In genomic region chr11:117501499-117501898, GRCh38 we compare ENCODE assay signal across 10 cellular contexts.
A peak's percentile ranks its signal among the peaks of the same experiment; 100 is the strongest.
DNase-seq lines count a peak whose midpoint lies in the region; ATAC-seq and TF ChIP-seq lines count a peak whose summit lies in the region.
"Had no signal": no experiment of that assay in that cellular context is flagged by ENCODE, and none has a peak within 500 bp of the region (broad histone marks: within the 10 kb centered on the region; RNA-seq: fewer than 3 reads in every experiment).

No MANE protein-coding gene starts in this region.

- no peak overlapping the region for H3K4me3 ChIP-seq in neuronal stem cell (ENCODE audit: low read length in 2 of 2)
- H3K4me3 ChIP-seq: BLaER1 treated with 17β-estradiol and CSF1 and Interleukin-3, amounts not matched to agents 10 nM and 100 nM had no signal

- no peaks in the 10 kb centered on the region for H3K9me3 ChIP-seq in neuronal stem cell (replicated peaks in 1 of 2; ENCODE audit: control insufficient read depth in 2 of 2, insufficient read depth in 1 of 2, low read depth in 1 of 2, low read length in 2 of 2)
- H3K9me3 ChIP-seq: BLaER1 treated with 17β-estradiol and CSF1 and Interleukin-3, amounts not matched to agents 10 nM and 100 nM had no signal

- no peak overlapping the region for H4K8ac ChIP-seq in neuronal stem cell (ENCODE audit: low read depth, low read length)

- H3K27ac ChIP-seq in cingulate gyrus (ENCODE audit: low read depth, low read length) (peak overlapping the region; percentile 3), neuronal stem cell (replicated peaks; ENCODE audit: low read length) (no peak overlapping the region)
- H3K27ac ChIP-seq: BLaER1 treated with 17β-estradiol and CSF1 and Interleukin-3, amounts not matched to agents 10 nM and 100 nM had no signal

- peak overlapping the region; percentile 49 for H2BK5ac ChIP-seq in neuronal stem cell (ENCODE audit: low read length)

- intact Hi-C loops in left cardiac atrium (cut with DNase I) (no loop called here), Right ventricle myocardium inferior (cut with DNase I) (no loop called here), posterior cingulate gyrus (cut with DNase I) (no loop called here)

- ATAC-seq in left cardiac atrium = peak; percentile 42 to 72
- ATAC-seq in Right ventricle myocardium inferior = no peak
- ATAC-seq in HG03442 (IDR thresholded peaks at IDR 0.05; ENCODE audit: unreplicated experiment) = no peak

- no peak overlapping the region for H2BK120ac ChIP-seq in neuronal stem cell (ENCODE audit: low read depth, low read length)

- DNase-seq in left cardiac atrium = no peak
- no peak for DNase-seq in Right ventricle myocardium inferior (ENCODE audit: missing footprints)
- DNase-seq in neuronal stem cell (ENCODE audit: low spot score) = no peak
- DNase-seq in posterior cingulate gyrus = no peak
- DNase-seq in erythroblast (lab: John Stamatoyannopoulos, UW) = no peak
- DNase-seq: 8988T; CD4-positive, CD25-positive, alpha-beta regulatory T cell had no signal

- H2BK12ac ChIP-seq in neuronal stem cell (ENCODE audit: low read length) = peak overlapping the region; percentile 53

- no peak overlapping the region for H4K91ac ChIP-seq in neuronal stem cell (ENCODE audit: low read depth, low read length, poor library complexity)

- no peak overlapping the region for H3K4me2 ChIP-seq in neuronal stem cell (ENCODE audit: insufficient read depth, low read length, poor library complexity, severe bottlenecking)
- H3K4me2 ChIP-seq: BLaER1 treated with 17β-estradiol and CSF1 and Interleukin-3, amounts not matched to agents 10 nM and 100 nM had no signal

- no peak overlapping the region for H3K14ac ChIP-seq in neuronal stem cell (ENCODE audit: low read length)

- no peaks in the 10 kb centered on the region for H3K79me1 ChIP-seq in neuronal stem cell (ENCODE audit: low read depth, low read length)

- peak overlapping the region; percentile 56 for H3K4ac ChIP-seq in neuronal stem cell (ENCODE audit: low read length)

- peak overlapping the region; percentile 39 for H3K23ac ChIP-seq in neuronal stem cell (ENCODE audit: low read depth, low read length, poor library complexity)

- H3K18ac ChIP-seq in neuronal stem cell (ENCODE audit: low read length) = peak overlapping the region; percentile 65

- no peaks in the 10 kb centered on the region for H3K36me3 ChIP-seq in neuronal stem cell (replicated peaks in 1 of 2; ENCODE audit: control insufficient read depth in 2 of 2, insufficient read depth in 2 of 2, low read length in 2 of 2)
- H3K36me3 ChIP-seq: BLaER1 treated with 17β-estradiol and CSF1 and Interleukin-3, amounts not matched to agents 10 nM and 100 nM had no signal

- H2BK15ac ChIP-seq in neuronal stem cell (ENCODE audit: low read length) = peak overlapping the region; percentile 59

- no peak for TF ChIP-seq POLR2A in erythroblast (IDR thresholded peaks at IDR 0.05; ENCODE audit: low read length)

- peak overlapping the region; percentile 15 for H2AK5ac ChIP-seq in neuronal stem cell (ENCODE audit: low read depth, low read length)

- H3K4me1 ChIP-seq in neuronal stem cell (ENCODE audit: control insufficient read depth in 2 of 2, insufficient read depth in 1 of 2, low read depth in 1 of 2, low read length in 2 of 2) = peaks cover 3 to 11% of the 10 kb centered on the region in 2 donors

- no peak overlapping the region for H3K9ac ChIP-seq in neuronal stem cell (ENCODE audit: low read depth, low read length, poor library complexity)
- H3K9ac ChIP-seq: BLaER1 treated with 17β-estradiol and CSF1 and Interleukin-3, amounts not matched to agents 10 nM and 100 nM had no signal

- WGBS in neuronal stem cell (ENCODE audit: extremely low coverage in 2 of 2, insufficient read length in 2 of 2, insufficient replicate concordance in 1 of 2), 2 donors = 100% methylated on average over 1 of the region's 9 CpGs; no CpG with 5 or more reads in 1 of the 2 donors

- H3K27me3 ChIP-seq in neuronal stem cell (ENCODE audit: control insufficient read depth in 3 of 3, insufficient read depth in 3 of 3, low read depth in 1 of 3, low read length in 3 of 3) = peaks cover 0 to 43% (median 0%) of the 10 kb centered on the region in 3 experiments
- H3K27me3 ChIP-seq: BLaER1 treated with 17β-estradiol and CSF1 and Interleukin-3, amounts not matched to agents 10 nM and 100 nM had no signal

- H2AFZ ChIP-seq in neuronal stem cell (ENCODE audit: low read length) = peak overlapping the region; percentile 19

Comparison
In these comparisons a context has a peak if more than half of its experiments do, and no peak if none do; other contexts are left out.
1. ATAC-seq: peak in left cardiac atrium (2 of 2); none in Right ventricle myocardium inferior (single experiment) and HG03442 (single experiment).